ENCODE assay signal across 12 cellular contexts in genomic region chr12:575129-575502, GRCh38.
DNase-seq lines count a peak whose midpoint lies in the region; ATAC-seq and TF ChIP-seq lines count a peak whose summit lies in the region.
"Had no signal": no experiment of that assay in that cellular context is flagged by ENCODE, and none has a peak within 500 bp of the region (broad histone marks: within the 10 kb centered on the region; RNA-seq: fewer than 3 reads in every experiment).

No MANE protein-coding gene starts in this region.

- peak overlapping the region; percentile 55 for H3K9ac ChIP-seq in DND-41 (ENCODE audit: low read depth, low read length)

- peak overlapping the region; percentile 36 for H3K4me3 Mint-ChIP-seq in T-helper 17 cell
- no peak overlapping the region for H3K4me3 Mint-ChIP-seq in WTC11

- H3K27ac ChIP-seq in DND-41 (ENCODE audit: low read length): peak overlapping the region; percentile 75; the same call in 1 of the 2 replicates
- H3K27ac ChIP-seq in foreskin keratinocyte: peak overlapping the region; percentile 82
- H3K27ac ChIP-seq in gastrocnemius medialis: peak overlapping the region; percentile 50 to 73 (median 67)

- in situ Hi-C loops in gastrocnemius medialis (cut with MboI; ENCODE audit: low sequenced_read_pairs in 4 of 4): loop anchor here (5.0 to 25.0 kb wide), 8 partner anchors 70 to 240 kb away; partner anchors contain the start of gene WNK1 (in 2 of the 4)

- peak overlapping the region; percentile 29 for H3K27ac Mint-ChIP-seq in T-helper 17 cell
- no peak overlapping the region for H3K27ac Mint-ChIP-seq in WTC11

- H3K27me3 ChIP-seq in DND-41 (ENCODE audit: insufficient read depth, low read length, poor library complexity): no peaks in the 10 kb centered on the region
- no peaks in the 10 kb centered on the region for H3K27me3 ChIP-seq in foreskin keratinocyte
- no peaks in the 10 kb centered on the region for H3K27me3 ChIP-seq in gastrocnemius medialis

- no peaks in the 10 kb centered on the region for H3K79me2 ChIP-seq in DND-41 (ENCODE audit: insufficient read depth, low read length)

- TF ChIP-seq CTCF in DND-41 (IDR thresholded peaks at IDR 0.05; ENCODE audit: borderline replicate concordance, extremely low read depth, low read length, poor library complexity, severe bottlenecking) (no peak), foreskin keratinocyte (conservative IDR thresholded peaks at IDR 0.05) (no peak), gastrocnemius medialis (IDR thresholded peaks at IDR 0.05 in 4 of 5, conservative IDR thresholded peaks at IDR 0.05 in 1 of 5) (no peak), WTC11 (IDR thresholded peaks at IDR 0.05) (no peak)

- H2AFZ ChIP-seq in DND-41 (ENCODE audit: low read depth, low read length): peak overlapping the region; percentile 91

- no peak overlapping the region for H3K4me2 ChIP-seq in DND-41 (ENCODE audit: insufficient read depth, low read length)

- POLR2A ChIA-PET in WTC11 (lab: Charles Lee): no interaction called here

- H3K27me3 Mint-ChIP-seq in T-helper 17 cell: no peaks in the 10 kb centered on the region
- H3K27me3 Mint-ChIP-seq in WTC11 (ENCODE audit: low read depth): peaks cover 15% of the 10 kb centered on the region

- no peaks in the 10 kb centered on the region for H4K20me1 ChIP-seq in DND-41 (ENCODE audit: insufficient read depth, low read length)

- no peaks in the 10 kb centered on the region for H3K9me3 ChIP-seq in DND-41 (ENCODE audit: insufficient read depth, low read length, severe bottlenecking)
- H3K9me3 ChIP-seq in T-helper 17 cell (ENCODE audit: control insufficient read depth, low read length, poor library complexity, severe bottlenecking): no peaks in the 10 kb centered on the region
- no peaks in the 10 kb centered on the region for H3K9me3 ChIP-seq in gastrocnemius medialis

- no peaks in the 10 kb centered on the region for H3K36me3 ChIP-seq in DND-41 (ENCODE audit: insufficient read depth, low read length)
- no peaks in the 10 kb centered on the region for H3K36me3 ChIP-seq in gastrocnemius medialis

- no peak overlapping the region for H3K4me3 ChIP-seq in DND-41 (ENCODE audit: low read depth in 1 of 2, low read length in 2 of 2)
- no peak overlapping the region for H3K4me3 ChIP-seq in gastrocnemius medialis

- peaks cover 3% of the 10 kb centered on the region for H3K4me1 Mint-ChIP-seq in T-helper 17 cell
- peaks cover 31% of the 10 kb centered on the region for H3K4me1 Mint-ChIP-seq in WTC11

- no peak for TF ChIP-seq POLR2A in gastrocnemius medialis (IDR thresholded peaks at IDR 0.05)

- H3K9me3 Mint-ChIP-seq in WTC11: peaks cover 8% of the 10 kb centered on the region

- intact Hi-C loops in gastrocnemius medialis (cut with DNase I; ENCODE audit: low total_unique reads): no loop called here

- H3K4me1 ChIP-seq in DND-41 (ENCODE audit: insufficient read depth, low read length) (peaks cover 21% of the 10 kb centered on the region), foreskin keratinocyte (peaks cover 27% of the 10 kb centered on the region), gastrocnemius medialis (peaks cover 40 to 45% of the 10 kb centered on the region in 2 donors)

- CTCF ChIA-PET in WTC11 (lab: Charles Lee): interaction anchor here (1.3 to 3.7 kb wide), 13 partner anchors 10 to 374 kb away, joined by 4 to 63 read pairs (median 10); partner anchors contain the start of genes RAD52 and WNK1

- DNase-seq in DND-41 (no peak), T-helper 17 cell (no peak), foreskin keratinocyte (peak; percentile 34 to 54), gastrocnemius medialis (no peak), WTC11 (ENCODE audit: low spot score) (no peak), NCI-H2107 (lab: John Stamatoyannopoulos, UW) (no peak), NOMO-1 (lab: John Stamatoyannopoulos, UW; ENCODE audit: unreplicated experiment in 2 of 2) (no peak), 8988T (no peak)
- DNase-seq: Calu3, dermis blood vessel endothelial cell, NCI-H510A treated with DMSO at 0.1 percent for 48 hours, occipital lobe had no signal

- ATAC-seq in DND-41 (ENCODE audit: insufficient read depth, low read depth) (no peak), T-helper 17 cell (no peak), foreskin keratinocyte (peak; percentile 45), gastrocnemius medialis (no peak), WTC11 (no peak)

- H3K36me3 Mint-ChIP-seq in T-helper 17 cell (ENCODE audit: low read depth): no peaks in the 10 kb centered on the region
- peaks cover 2% of the 10 kb centered on the region; the same call in 1 of the 2 replicates for H3K36me3 Mint-ChIP-seq in WTC11

TF ChIP-seq in WTC11, 78 proteins besides CTCF, POLR2A, EP300 and RAD21:
- TF ChIP-seq ZBTB21 (CRISPR knock-in tag; IDR thresholded peaks at IDR 0.05; ENCODE audit: borderline replicate concordance) (no peak), FOXJ3 (CRISPR knock-in tag; IDR thresholded peaks at IDR 0.05; ENCODE audit: borderline replicate concordance) (no peak), IRF2 (CRISPR knock-in tag; IDR thresholded peaks at IDR 0.05; ENCODE audit: borderline replicate concordance, low read depth) (no peak), USF2 (CRISPR knock-in tag; IDR thresholded peaks at IDR 0.05) (no peak), SMAD4 (CRISPR knock-in tag; IDR thresholded peaks at IDR 0.05) (no peak), ATF2 (CRISPR knock-in tag; IDR thresholded peaks at IDR 0.05; ENCODE audit: borderline replicate concordance, low read depth) (no peak), HMGXB4 (CRISPR knock-in tag; IDR thresholded peaks at IDR 0.05) (no peak)
- TF ChIP-seq, protein P1, sequence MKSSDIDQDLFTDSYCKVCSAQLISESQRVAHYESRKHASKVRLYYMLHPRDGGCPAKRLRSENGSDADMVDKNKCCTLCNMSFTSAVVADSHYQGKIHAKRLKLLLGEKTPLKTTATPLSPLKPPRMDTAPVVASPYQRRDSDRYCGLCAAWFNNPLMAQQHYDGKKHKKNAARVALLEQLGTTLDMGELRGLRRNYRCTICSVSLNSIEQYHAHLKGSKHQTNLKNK (CRISPR knock-in tag; IDR thresholded peaks at IDR 0.05): no peak
- TF ChIP-seq, protein P2, sequence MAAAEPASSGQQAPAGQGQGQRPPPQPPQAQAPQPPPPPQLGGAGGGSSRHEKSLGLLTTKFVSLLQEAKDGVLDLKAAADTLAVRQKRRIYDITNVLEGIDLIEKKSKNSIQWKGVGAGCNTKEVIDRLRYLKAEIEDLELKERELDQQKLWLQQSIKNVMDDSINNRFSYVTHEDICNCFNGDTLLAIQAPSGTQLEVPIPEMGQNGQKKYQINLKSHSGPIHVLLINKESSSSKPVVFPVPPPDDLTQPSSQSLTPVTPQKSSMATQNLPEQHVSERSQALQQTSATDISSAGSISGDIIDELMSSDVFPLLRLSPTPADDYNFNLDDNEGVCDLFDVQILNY (CRISPR knock-in tag; IDR thresholded peaks at IDR 0.05): no peak
TF ChIP-seq in WTC11: peak in this region for 0.

Comparison
In these comparisons a context has a peak if more than half of its experiments do, and no peak if none do; other contexts are left out.
1. DNase-seq: peak in foreskin keratinocyte (2 of 2); none in DND-41 (single experiment), T-helper 17 cell (0 of 3), gastrocnemius medialis (0 of 2), WTC11 (single experiment), NCI-H2107 (single experiment), NOMO-1 (0 of 2) and 8988T (single experiment).
2. Peak in every context shown above with its lines, with median percentiles within 50 percentile points of each other: H3K27ac ChIP-seq.